Comparison of ENCODE assay signal across 27 cellular contexts in genomic region chrX:34563809-34564208, GRCh38.
DNase-seq lines count a peak whose midpoint lies in the region; ATAC-seq, FAIRE-seq and TF ChIP-seq lines count a peak whose summit lies in the region.
"Had no signal": no experiment of that assay in that cellular context is flagged by ENCODE, and none has a peak within 500 bp of the region (broad histone marks: within the 10 kb centered on the region; RNA-seq: fewer than 3 reads in every experiment).

No MANE protein-coding gene starts in this region.

- TF ChIP-seq CTCF in PC-3 (conservative IDR thresholded peaks at IDR 0.05; ENCODE audit: low read depth, low read length), result no peak
- TF ChIP-seq CTCF in endothelial cell of umbilical vein (IDR thresholded peaks at IDR 0.05; ENCODE audit: extremely low read depth in 1 of 2, insufficient read depth in 1 of 2, low read depth in 1 of 2, low read length in 2 of 2), result no peak
- no peak for TF ChIP-seq CTCF in pancreas (IDR thresholded peaks at IDR 0.05)
- no peak for TF ChIP-seq CTCF in activated CD8-positive, alpha-beta T cell treated with anti-CD3 and anti-CD28 coated beads for 36 hours (IDR thresholded peaks at IDR 0.05)

- no peaks in the 10 kb centered on the region for H3K9me1 ChIP-seq in endothelial cell of umbilical vein (replicated peaks; ENCODE audit: control insufficient read depth, extremely low read depth, insufficient read depth, low read length)

- no peak overlapping the region for H3K9ac ChIP-seq in GM23248
- no peak overlapping the region for H3K9ac ChIP-seq in PC-3 (ENCODE audit: low read length)
- no peak overlapping the region for H3K9ac ChIP-seq in endothelial cell of umbilical vein (replicated peaks; ENCODE audit: extremely low read depth, insufficient read depth, low read length)

- no peaks in the 10 kb centered on the region for H3K9me2 ChIP-seq in GM23248 (ENCODE audit: insufficient read depth)
- H3K9me2 ChIP-seq in PC-3 (replicated peaks; ENCODE audit: low read length), result no peaks in the 10 kb centered on the region

- CTCF ChIA-PET in PC-3 (lab: Charles Lee) (no interaction called here), endothelial cell of umbilical vein (lab: Charles Lee) (no interaction called here)
- CTCF ChIA-PET in activated CD8-positive, alpha-beta T cell treated with anti-CD3 and anti-CD28 coated beads for 36 hours (lab: Charles Lee), result no interaction called here

- H3K4me1 Mint-ChIP-seq in activated CD8-positive, alpha-beta T cell treated with anti-CD3 and anti-CD28 coated beads for 36 hours (ENCODE audit: low read depth), result no peaks in the 10 kb centered on the region
- H3K4me1 Mint-ChIP-seq: activated CD4-positive, alpha-beta T cell treated with anti-CD3 and anti-CD28 coated beads, Interleukin-2, amount 10 ng/mL, durations not matched to agents 7 days and 5 days; CD4-positive, CD25-positive, alpha-beta regulatory T cell; naive B cell; stimulated activated memory B cell treated with anti-CD40 and anti-IgM and Interleukin-4, amounts not matched to agents 10 μg/mL and 1 μg/mL and 100 μg/mL, for 72 hours had no signal

- no peak overlapping the region for H3K27ac ChIP-seq in GM23248
- no peak overlapping the region for H3K27ac ChIP-seq in PC-3 (ENCODE audit: low read length)
- H3K27ac ChIP-seq in endothelial cell of umbilical vein (ENCODE audit: insufficient read depth, low read depth, low read length), result no peak overlapping the region
- H3K27ac ChIP-seq in pancreas, result no peak overlapping the region
- H3K27ac ChIP-seq: cardiac muscle cell, suprapubic skin, WERI-Rb-1 had no signal

- no peaks in the 10 kb centered on the region for H3K9me3 Mint-ChIP-seq in activated CD8-positive, alpha-beta T cell treated with anti-CD3 and anti-CD28 coated beads for 36 hours
- H3K9me3 Mint-ChIP-seq: activated naive CD4-positive, alpha-beta T cell treated with anti-CD3 and anti-CD28 coated beads for 36 hours; stimulated activated memory B cell treated with anti-CD40 and anti-IgM and Interleukin-4, amounts not matched to agents 10 μg/mL and 1 μg/mL and 100 μg/mL, for 72 hours had no signal

- TF ChIP-seq POLR2A in endothelial cell of umbilical vein (IDR thresholded peaks at IDR 0.05; ENCODE audit: low read depth, low read length), result no peak

- no peaks in the 10 kb centered on the region for H3K27me3 Mint-ChIP-seq in activated CD8-positive, alpha-beta T cell treated with anti-CD3 and anti-CD28 coated beads for 36 hours
- H3K27me3 Mint-ChIP-seq: activated CD4-positive, alpha-beta T cell treated with anti-CD3 and anti-CD28 coated beads, Interleukin-2, amount 10 ng/mL, durations not matched to agents 7 days and 5 days; activated CD8-positive, alpha-beta memory T cell treated with anti-CD3 and anti-CD28 coated beads, Interleukin-2, amount 10 ng/mL, durations not matched to agents 7 days and 5 days; CD4-positive, CD25-positive, alpha-beta regulatory T cell; naive B cell; stimulated activated memory B cell treated with anti-CD40 and anti-IgM and Interleukin-4, amounts not matched to agents 10 μg/mL and 1 μg/mL and 100 μg/mL, for 72 hours had no signal

- peaks cover 15% of the 10 kb centered on the region for H3K4me1 ChIP-seq in GM23248 (ENCODE audit: insufficient read depth)
- H3K4me1 ChIP-seq in PC-3 (ENCODE audit: insufficient read depth, low read length), result no peaks in the 10 kb centered on the region
- H3K4me1 ChIP-seq in endothelial cell of umbilical vein (ENCODE audit: control insufficient read depth, extremely low read depth, insufficient read depth, low read length), result peaks cover 25% of the 10 kb centered on the region
- no peaks in the 10 kb centered on the region for H3K4me1 ChIP-seq in pancreas
- H3K4me1 ChIP-seq: suprapubic skin had no signal

- H3K79me2 ChIP-seq in GM23248 (ENCODE audit: insufficient read depth) (no peaks in the 10 kb centered on the region), PC-3 (ENCODE audit: low read length) (no peaks in the 10 kb centered on the region), endothelial cell of umbilical vein (ENCODE audit: control insufficient read depth, insufficient read depth, low read length) (no peaks in the 10 kb centered on the region)

- no peaks in the 10 kb centered on the region for H3K36me3 ChIP-seq in GM23248 (ENCODE audit: low read depth)
- no peaks in the 10 kb centered on the region for H3K36me3 ChIP-seq in PC-3 (ENCODE audit: low read depth, low read length)
- no peaks in the 10 kb centered on the region for H3K36me3 ChIP-seq in endothelial cell of umbilical vein (ENCODE audit: control insufficient read depth in 2 of 2, extremely low read depth in 1 of 2, insufficient read depth in 2 of 2, low read length in 2 of 2)
- H3K36me3 ChIP-seq in pancreas, result no peaks in the 10 kb centered on the region
- H3K36me3 ChIP-seq: cardiac muscle cell, suprapubic skin, WERI-Rb-1 had no signal

- H3F3A ChIP-seq in GM23248 (ENCODE audit: insufficient read depth) (no peaks in the 10 kb centered on the region), PC-3 (ENCODE audit: low read length, unreplicated experiment) (no peaks in the 10 kb centered on the region)

- no peaks in the 10 kb centered on the region for H3K36me3 Mint-ChIP-seq in activated CD8-positive, alpha-beta T cell treated with anti-CD3 and anti-CD28 coated beads for 36 hours (ENCODE audit: low read depth)
- H3K36me3 Mint-ChIP-seq: activated CD8-positive, alpha-beta memory T cell treated with anti-CD3 and anti-CD28 coated beads, Interleukin-2, amount 10 ng/mL, durations not matched to agents 7 days and 5 days; CD4-positive, CD25-positive, alpha-beta regulatory T cell; naive B cell; stimulated activated memory B cell treated with anti-CD40 and anti-IgM and Interleukin-4, amounts not matched to agents 10 μg/mL and 1 μg/mL and 100 μg/mL, for 72 hours had no signal

- dilution Hi-C loops in endothelial cell of umbilical vein (cut with MboI; ENCODE audit: extremely low pct_ligation_motif_present, low sequenced_read_pairs), result no loop called here

- H3K27me3 ChIP-seq in GM23248 (replicated peaks; ENCODE audit: insufficient read depth) (no peaks in the 10 kb centered on the region), PC-3 (ENCODE audit: low read length) (no peaks in the 10 kb centered on the region), endothelial cell of umbilical vein (ENCODE audit: control insufficient read depth in 2 of 2, insufficient read depth in 2 of 2, low read length in 2 of 2) (no peaks in the 10 kb centered on the region), pancreas (peaks cover 0 to 4% (median 0%) of the 10 kb centered on the region in 4 donors)
- H3K27me3 ChIP-seq: cardiac muscle cell, suprapubic skin had no signal

- H3K4me3 ChIP-seq in GM23248 (no peak overlapping the region), PC-3 (ENCODE audit: low read length) (no peak overlapping the region), endothelial cell of umbilical vein (replicated peaks in 1 of 3; ENCODE audit: insufficient read depth in 1 of 3, low read depth in 1 of 3, low read length in 3 of 3) (no peak overlapping the region), pancreas (no peak overlapping the region)
- H3K4me3 ChIP-seq: cardiac muscle cell, suprapubic skin had no signal

- H3K4me2 ChIP-seq in GM23248 (ENCODE audit: unreplicated experiment) (no peak overlapping the region), PC-3 (ENCODE audit: low read length) (no peak overlapping the region), endothelial cell of umbilical vein (ENCODE audit: insufficient read depth, low read length) (no peak overlapping the region)

- BruUV-seq in PC-3 (replicated peaks; lab: Mats Ljungman, UMichigan) (no TSS peak), endothelial cell of umbilical vein (replicated peaks; lab: Mats Ljungman, UMichigan) (no TSS peak)

- FAIRE-seq in endothelial cell of umbilical vein (lab: Jason Lieb, UNC), result no peak
- peak; percentile 43 for FAIRE-seq in pancreas (lab: Jason Lieb, UNC)
- FAIRE-seq: endometrium, G401.6, small intestine, urothelium cell line had no signal

- intact Hi-C loops in PC-3 (cut with micrococcal nuclease), result no loop called here
- intact Hi-C loops in endothelial cell of umbilical vein (cut with micrococcal nuclease), result loop anchor here (2.0 kb wide), 1 partner anchor 21 kb away; no protein-coding TSS in a partner anchor
- intact Hi-C loops in pancreas (cut with DNase I), result no loop called here
- intact Hi-C loops in activated CD8-positive, alpha-beta T cell treated with anti-CD3 and anti-CD28 coated beads for 36 hours (cut with micrococcal nuclease), result no loop called here

- H2AFZ ChIP-seq in GM23248 (no peak overlapping the region), PC-3 (ENCODE audit: low read length) (no peak overlapping the region), endothelial cell of umbilical vein (ENCODE audit: low read depth, low read length) (no peak overlapping the region)

- ATAC-seq in PC-3 (no peak), pancreas (no peak)
- ATAC-seq in activated CD8-positive, alpha-beta T cell treated with anti-CD3 and anti-CD28 coated beads for 36 hours, result no peak
- ATAC-seq: activated CD8-positive, alpha-beta memory T cell treated with anti-CD3 and anti-CD28 coated beads, Interleukin-2, amount 10 ng/mL, durations not matched to agents 7 days and 5 days; activated T-cell treated with anti-CD3 and anti-CD28 coated beads, Interleukin-2, amount 50 U/mL, for 72 hours; stimulated activated memory B cell treated with anti-CD40 and anti-IgM and Interleukin-4, amounts not matched to agents 10 μg/mL and 1 μg/mL and 100 μg/mL, for 72 hours had no signal

- H4K20me1 ChIP-seq in GM23248 (ENCODE audit: insufficient read depth), result no peaks in the 10 kb centered on the region
- H4K20me1 ChIP-seq in PC-3 (ENCODE audit: low read length), result no peaks in the 10 kb centered on the region
- H4K20me1 ChIP-seq in endothelial cell of umbilical vein (replicated peaks; ENCODE audit: control insufficient read depth, extremely low read depth, insufficient read depth, low read length), result no peaks in the 10 kb centered on the region

- 86 to 100% methylated on average over 1 of the region's 1 CpG for WGBS in GM23248 (ENCODE audit: low coverage in 1 of 2, low lambda C conversion rate in 2 of 2, missing lambda C conversion rate in 2 of 2), 2 experiments
- 44 to 62% methylated on average over 1 of the region's 1 CpG for WGBS in pancreas, 2 donors

- peak; percentile 37 for DNase-seq in GM23248
- DNase-seq in PC-3, result peak; percentile 37
- DNase-seq in endothelial cell of umbilical vein (ENCODE audit: low read depth, low spot score), result no peak
- DNase-seq in pancreas, result no peak
- DNase-seq in stimulated activated CD4-positive, alpha-beta T cell treated with anti-CD3 and anti-CD28 coated beads, Interleukin-12 subunit alpha, Interleukin-12 subunit beta, amount 100 ng/mL, for 4 hours, result no peak
- no peak for DNase-seq in activated CD8-positive, alpha-beta T cell treated with anti-CD3 and anti-CD28 coated beads for 36 hours
- no peak for DNase-seq in mesenteric fat pad (ENCODE audit: low spot score)
- DNase-seq: activated CD4-positive, alpha-beta T cell treated with anti-CD3 and anti-CD28 coated beads, Interleukin-2, amount 10 ng/mL, durations not matched to agents 7 days and 5 days; activated CD8-positive, alpha-beta memory T cell treated with anti-CD3 and anti-CD28 coated beads, Interleukin-2, amount 10 ng/mL, durations not matched to agents 7 days and 5 days; activated naive CD4-positive, alpha-beta T cell treated with anti-CD3 and anti-CD28 coated beads for 36 hours; activated T-cell treated with anti-CD3 and anti-CD28 coated beads, Interleukin-2, amount 50 U/mL, for 72 hours; CD4-positive, CD25-positive, alpha-beta regulatory T cell; cortex of kidney; GOT3; naive B cell; NCI-H1092 treated with DMSO at 0.1 percent for 48 hours; NCI-H1930; NCI-H2227 treated with DMSO at 0.1 percent for 48 hours; NCI-H69; small intestine; WERI-Rb-1 had no signal

- H3K27ac Mint-ChIP-seq in activated CD8-positive, alpha-beta T cell treated with anti-CD3 and anti-CD28 coated beads for 36 hours, result no peak overlapping the region
- H3K27ac Mint-ChIP-seq: activated CD4-positive, alpha-beta T cell treated with anti-CD3 and anti-CD28 coated beads, Interleukin-2, amount 10 ng/mL, durations not matched to agents 7 days and 5 days; activated CD8-positive, alpha-beta memory T cell treated with anti-CD3 and anti-CD28 coated beads, Interleukin-2, amount 10 ng/mL, durations not matched to agents 7 days and 5 days; activated naive CD4-positive, alpha-beta T cell treated with anti-CD3 and anti-CD28 coated beads for 36 hours; activated T-cell treated with anti-CD3 and anti-CD28 coated beads, Interleukin-2, amount 50 U/mL, for 72 hours; CD4-positive, CD25-positive, alpha-beta regulatory T cell; naive B cell; stimulated activated memory B cell treated with anti-CD40 and anti-IgM and Interleukin-4, amounts not matched to agents 10 μg/mL and 1 μg/mL and 100 μg/mL, for 72 hours had no signal

- H3K9me3 ChIP-seq in GM23248 (ENCODE audit: low read depth), result no peaks in the 10 kb centered on the region
- H3K9me3 ChIP-seq in PC-3 (ENCODE audit: low read length), result no peaks in the 10 kb centered on the region
- no peaks in the 10 kb centered on the region for H3K9me3 ChIP-seq in endothelial cell of umbilical vein (replicated peaks; ENCODE audit: control insufficient read depth, insufficient read depth, low read length)
- no peaks in the 10 kb centered on the region for H3K9me3 ChIP-seq in pancreas
- H3K9me3 ChIP-seq: suprapubic skin had no signal

- H3K4me3 Mint-ChIP-seq in activated CD8-positive, alpha-beta T cell treated with anti-CD3 and anti-CD28 coated beads for 36 hours, result no peak overlapping the region
- H3K4me3 Mint-ChIP-seq: activated CD4-positive, alpha-beta T cell treated with anti-CD3 and anti-CD28 coated beads, Interleukin-2, amount 10 ng/mL, durations not matched to agents 7 days and 5 days; activated CD8-positive, alpha-beta memory T cell treated with anti-CD3 and anti-CD28 coated beads, Interleukin-2, amount 10 ng/mL, durations not matched to agents 7 days and 5 days; activated naive CD4-positive, alpha-beta T cell treated with anti-CD3 and anti-CD28 coated beads for 36 hours; activated T-cell treated with anti-CD3 and anti-CD28 coated beads, Interleukin-2, amount 50 U/mL, for 72 hours; CD4-positive, CD25-positive, alpha-beta regulatory T cell; naive B cell; stimulated activated memory B cell treated with anti-CD40 and anti-IgM and Interleukin-4, amounts not matched to agents 10 μg/mL and 1 μg/mL and 100 μg/mL, for 72 hours had no signal

- in situ Hi-C loops in GM23248 (cut with MboI), result no loop called here

- POLR2A ChIA-PET in PC-3 (lab: Charles Lee; ENCODE audit: unreplicated experiment) (no interaction called here), endothelial cell of umbilical vein (lab: Charles Lee) (no interaction called here)
- POLR2A ChIA-PET in activated CD8-positive, alpha-beta T cell treated with anti-CD3 and anti-CD28 coated beads for 36 hours (lab: Charles Lee), result no interaction called here

Comparison
In these comparisons a context has a peak if more than half of its experiments do, and no peak if none do; other contexts are left out.
1. DNase-seq: peak in GM23248 (single experiment) and PC-3 (single experiment); none in endothelial cell of umbilical vein (single experiment), pancreas (0 of 6), stimulated activated CD4-positive, alpha-beta T cell treated with anti-CD3 and anti-CD28 coated beads, Interleukin-12 subunit alpha, Interleukin-12 subunit beta, amount 100 ng/mL, for 4 hours (single experiment), activated CD8-positive, alpha-beta T cell treated with anti-CD3 and anti-CD28 coated beads for 36 hours (single experiment) and mesenteric fat pad (single experiment).